2 cellular contexts compared by ENCODE assay signal in genomic region chr12:120290541-120291312, GRCh38.
TF ChIP-seq lines count a peak whose summit lies in the region.

No MANE protein-coding gene starts in this region.

TF ChIP-seq in IMR-90, 13 proteins besides CTCF, POLR2A, EP300 and RAD21:
- TF ChIP-seq CEBPB (IDR thresholded peaks at IDR 0.05; ENCODE audit: low read depth, low read length) (peak; percentile 36; the same call in 1 of the 2 replicates), NFE2L2 (IDR thresholded peaks at IDR 0.05; ENCODE audit: low read depth, low read length) (no peak)
TF ChIP-seq in IMR-90: peak in this region for 1.

TF ChIP-seq in WTC11, 78 proteins besides CTCF, POLR2A, EP300 and RAD21:
- TF ChIP-seq NFE2L1 (CRISPR knock-in tag; IDR thresholded peaks at IDR 0.05): no peak
- no peak for TF ChIP-seq EMX1 (CRISPR knock-in tag; IDR thresholded peaks at IDR 0.05)
- no peak for TF ChIP-seq ARID4B (CRISPR knock-in tag; IDR thresholded peaks at IDR 0.05; ENCODE audit: borderline replicate concordance)
- TF ChIP-seq ZMAT4 (CRISPR knock-in tag; IDR thresholded peaks at IDR 0.05): no peak
- TF ChIP-seq FOXK1 (CRISPR knock-in tag; IDR thresholded peaks at IDR 0.05): no peak
- TF ChIP-seq NR3C1 (CRISPR knock-in tag; conservative IDR thresholded peaks at IDR 0.05; ENCODE audit: low read depth): no peak
- TF ChIP-seq PRRX2 (CRISPR knock-in tag; IDR thresholded peaks at IDR 0.05): no peak
- TF ChIP-seq FOXJ3 (CRISPR knock-in tag; IDR thresholded peaks at IDR 0.05; ENCODE audit: borderline replicate concordance): no peak
